ENCODE assay signal across 9 cellular contexts in the genomic region with DNA sequence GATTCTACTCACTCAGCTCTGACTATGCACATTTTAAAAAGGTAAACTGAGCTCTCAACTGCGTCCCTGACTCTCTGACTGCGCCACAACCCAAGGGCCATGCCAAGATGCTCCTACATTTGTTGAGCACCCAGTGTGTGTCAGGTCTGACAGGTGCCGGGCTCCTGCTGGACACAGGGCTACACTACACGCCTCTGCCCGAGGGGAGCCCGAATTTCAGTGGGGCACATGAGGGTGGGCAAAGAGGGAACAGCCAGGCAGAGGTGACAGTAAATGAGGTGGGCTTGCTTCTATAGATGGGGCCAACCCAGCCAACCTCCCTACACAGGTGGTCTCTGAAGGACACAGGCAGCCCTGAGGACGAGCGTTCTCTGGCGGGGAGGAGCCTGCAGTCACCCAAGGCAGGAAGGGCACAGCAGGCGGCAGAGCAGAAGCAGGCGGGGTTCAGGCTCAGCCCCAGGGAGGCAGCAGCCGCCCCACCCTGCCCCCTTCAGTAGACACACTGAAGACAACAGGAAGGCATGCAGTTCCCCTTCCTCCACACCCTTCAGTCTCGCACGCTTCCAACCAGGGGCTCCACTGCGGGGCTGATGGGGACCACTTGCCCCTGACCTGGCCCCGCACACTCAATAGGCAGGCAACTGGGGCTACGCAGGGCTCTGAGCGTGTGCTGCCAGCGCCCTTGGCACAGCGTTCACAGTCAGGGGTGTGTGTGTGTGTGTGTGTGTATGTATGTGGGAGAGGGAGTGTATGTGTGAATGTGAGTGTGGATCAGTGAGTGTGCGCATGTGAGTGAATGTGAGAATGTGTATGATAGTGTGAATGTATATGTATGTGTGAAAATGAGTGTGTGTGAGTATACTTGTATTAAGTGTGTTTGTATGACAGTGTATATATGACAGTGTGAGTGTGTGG.
DNase-seq lines count a peak whose midpoint lies in the region; ATAC-seq, FAIRE-seq and TF ChIP-seq lines count a peak whose summit lies in the region.
"Had no signal": no experiment of that assay in that cellular context is flagged by ENCODE, and none has a peak within 500 bp of the region (broad histone marks: within the 10 kb centered on the region; RNA-seq: fewer than 3 reads in every experiment).

No MANE protein-coding gene starts in this region.

- H3K23ac ChIP-seq in mesendoderm (ENCODE audit: low read length) (no peak overlapping the region), trophoblast cell (ENCODE audit: low read length) (no peak overlapping the region)

- H3K36me3 ChIP-seq in mesendoderm (ENCODE audit: control insufficient read depth, insufficient read depth, low read length), result peaks cover 6% of the 10 kb centered on the region
- peaks cover 7 to 9% of the 10 kb centered on the region in 2 donors for H3K36me3 ChIP-seq in kidney (ENCODE audit: control insufficient read depth in 1 of 2, insufficient read depth in 2 of 2, low read length in 2 of 2)
- peaks cover 28 to 42% of the 10 kb centered on the region in 2 experiments for H3K36me3 ChIP-seq in trophoblast cell (ENCODE audit: control insufficient read depth in 1 of 2, insufficient read depth in 2 of 2, low read length in 2 of 2)

- H3K4me2 ChIP-seq in mesendoderm (ENCODE audit: low read length), result no peak overlapping the region
- no peak overlapping the region for H3K4me2 ChIP-seq in trophoblast cell (ENCODE audit: low read length)

- peaks cover 22% of the 10 kb centered on the region for H3K36me3 Mint-ChIP-seq in stimulated activated effector memory CD8-positive, alpha-beta T cell treated with anti-CD3 and anti-CD28 coated beads, Interleukin-12 subunit alpha, Interleukin-12 subunit beta, amount 100 ng/mL, for 72 hours

- H3K4me3 Mint-ChIP-seq in stimulated activated effector memory CD8-positive, alpha-beta T cell treated with anti-CD3 and anti-CD28 coated beads, Interleukin-12 subunit alpha, Interleukin-12 subunit beta, amount 100 ng/mL, for 72 hours, result peak overlapping the region; percentile 58

- H2BK15ac ChIP-seq in mesendoderm (replicated peaks; ENCODE audit: low read depth), result no peak overlapping the region

- no peak overlapping the region for H4K12ac ChIP-seq in trophoblast cell (ENCODE audit: low read depth, low read length)

- peak overlapping the region; percentile 83 for H3K27ac Mint-ChIP-seq in stimulated activated effector memory CD8-positive, alpha-beta T cell treated with anti-CD3 and anti-CD28 coated beads, Interleukin-12 subunit alpha, Interleukin-12 subunit beta, amount 100 ng/mL, for 72 hours

- H3K14ac ChIP-seq in trophoblast cell (ENCODE audit: low read length), result no peak overlapping the region

- peaks cover 29% of the 10 kb centered on the region for H3K4me1 Mint-ChIP-seq in stimulated activated effector memory CD8-positive, alpha-beta T cell treated with anti-CD3 and anti-CD28 coated beads, Interleukin-12 subunit alpha, Interleukin-12 subunit beta, amount 100 ng/mL, for 72 hours

- no peak overlapping the region for H2AK5ac ChIP-seq in mesendoderm (ENCODE audit: low read length)
- H2AK5ac ChIP-seq in trophoblast cell (ENCODE audit: low read length), result no peak overlapping the region

- H2BK120ac ChIP-seq in mesendoderm (ENCODE audit: low read depth, low read length), result no peak overlapping the region
- no peak overlapping the region for H2BK120ac ChIP-seq in trophoblast cell (ENCODE audit: insufficient read depth, low read length, poor library complexity)

- peak; percentile 93 for ATAC-seq in stimulated activated effector memory CD8-positive, alpha-beta T cell treated with anti-CD3 and anti-CD28 coated beads, Interleukin-12 subunit alpha, Interleukin-12 subunit beta, amount 100 ng/mL, for 72 hours

- H3K27ac ChIP-seq in mesendoderm (ENCODE audit: low read depth, low read length), result no peak overlapping the region
- no peak overlapping the region for H3K27ac ChIP-seq in kidney (ENCODE audit: low read depth in 2 of 2, low read length in 2 of 2)
- no peak overlapping the region for H3K27ac ChIP-seq in trophoblast cell (ENCODE audit: low read depth, low read length)
- H3K27ac ChIP-seq: SJCRH30 had no signal

- H3K9ac ChIP-seq in mesendoderm (ENCODE audit: low read length) (no peak overlapping the region), kidney (ENCODE audit: low read length in 2 of 2) (no peak overlapping the region), trophoblast cell (ENCODE audit: low read length) (no peak overlapping the region)

- H3K79me2 ChIP-seq in mesendoderm (ENCODE audit: control insufficient read depth, insufficient read depth, low read length), result no peaks in the 10 kb centered on the region
- no peaks in the 10 kb centered on the region for H3K79me2 ChIP-seq in trophoblast cell (ENCODE audit: control insufficient read depth, insufficient read depth, low read length, poor library complexity)

- H2AFZ ChIP-seq in trophoblast cell (ENCODE audit: insufficient read depth, low read length, poor library complexity), result no peak overlapping the region

- WGBS in mesendoderm (ENCODE audit: extremely low coverage, insufficient coverage, low lambda C conversion rate), result 100% methylated on average over 1 of the region's 21 CpGs
- WGBS in trophoblast cell (ENCODE audit: extremely low coverage, insufficient coverage, insufficient read length), result 100% methylated on average over 1 of the region's 21 CpGs

- H3K27me3 ChIP-seq in mesendoderm (ENCODE audit: insufficient read depth, low read length, poor library complexity), result no peaks in the 10 kb centered on the region
- H3K27me3 ChIP-seq in trophoblast cell (ENCODE audit: insufficient read depth, low read length), result no peaks in the 10 kb centered on the region
- H3K27me3 ChIP-seq: SJCRH30 had no signal

- H4K5ac ChIP-seq in mesendoderm (ENCODE audit: low read length), result no peak overlapping the region

- FAIRE-seq in kidney (lab: Jason Lieb, UNC), result no peak

- no peaks in the 10 kb centered on the region for H3K9me3 ChIP-seq in kidney (ENCODE audit: control insufficient read depth in 1 of 2, low read length in 2 of 2)
- peaks cover 1% of the 10 kb centered on the region for H3K9me3 ChIP-seq in trophoblast cell (ENCODE audit: insufficient read depth, low read depth, low read length)
- H3K9me3 ChIP-seq: SJCRH30 had no signal

- peak; percentile 63 to 91 (median 75) for DNase-seq in T-helper 1 cell
- peak; percentile 56 to 77 for DNase-seq in activated T-helper 1 cell treated with anti-CD3 and anti-CD28 coated beads, Interleukin-2, amount 50 U/mL, for 16 hours (ENCODE audit: low read depth in 1 of 2, low spot score in 1 of 2)
- no peak for DNase-seq in mesendoderm
- DNase-seq in stimulated activated effector memory CD8-positive, alpha-beta T cell treated with anti-CD3 and anti-CD28 coated beads, Interleukin-12 subunit alpha, Interleukin-12 subunit beta, amount 100 ng/mL, for 72 hours (ENCODE audit: low spot score in 2 of 2), result peak; percentile 43 to 83
- no peak for DNase-seq in kidney
- DNase-seq in foreskin fibroblast, result no peak
- no peak for DNase-seq in NCI-H2081 (lab: John Stamatoyannopoulos, UW)
- no peak for DNase-seq in trophoblast cell
- DNase-seq: SJCRH30 had no signal

- intact Hi-C loops in kidney (cut with DNase I), result no loop called here

- no peak overlapping the region for H4K91ac ChIP-seq in trophoblast cell (ENCODE audit: low read depth, low read length)

- H3K79me1 ChIP-seq in mesendoderm (ENCODE audit: low read length), result no peaks in the 10 kb centered on the region
- H3K79me1 ChIP-seq in trophoblast cell (ENCODE audit: low read length), result no peaks in the 10 kb centered on the region

- no peak for TF ChIP-seq CTCF in kidney (IDR thresholded peaks at IDR 0.05; ENCODE audit: borderline replicate concordance, extremely low read depth, insufficient read depth)
- TF ChIP-seq CTCF in foreskin fibroblast (IDR thresholded peaks at IDR 0.05; ENCODE audit: low read depth, low read length), result no peak

- no peak overlapping the region for H3K56ac ChIP-seq in mesendoderm (ENCODE audit: low read length)

- H4K8ac ChIP-seq in mesendoderm (ENCODE audit: low read depth, low read length) (no peak overlapping the region), trophoblast cell (ENCODE audit: low read depth, low read length) (no peak overlapping the region)

- no peak overlapping the region for H2BK12ac ChIP-seq in trophoblast cell (ENCODE audit: low read length)

- H2BK5ac ChIP-seq in mesendoderm (ENCODE audit: low read length) (peak overlapping the region; percentile 17), trophoblast cell (ENCODE audit: low read depth, low read length, poor library complexity) (no peak overlapping the region)

- no peaks in the 10 kb centered on the region for H3K9me3 Mint-ChIP-seq in stimulated activated effector memory CD8-positive, alpha-beta T cell treated with anti-CD3 and anti-CD28 coated beads, Interleukin-12 subunit alpha, Interleukin-12 subunit beta, amount 100 ng/mL, for 72 hours

- no peaks in the 10 kb centered on the region for H3K4me1 ChIP-seq in mesendoderm (ENCODE audit: control insufficient read depth, low read depth, low read length)
- H3K4me1 ChIP-seq in kidney (ENCODE audit: control insufficient read depth in 1 of 2, insufficient read depth in 1 of 2, low read depth in 1 of 2, low read length in 2 of 2), result no peaks in the 10 kb centered on the region
- H3K4me1 ChIP-seq in trophoblast cell (ENCODE audit: control insufficient read depth in 1 of 2, insufficient read depth in 2 of 2, low read length in 2 of 2), result no peaks in the 10 kb centered on the region
- H3K4me1 ChIP-seq: SJCRH30 had no signal

- no peak overlapping the region for H3K4me3 ChIP-seq in mesendoderm (ENCODE audit: low read length)
- no peak overlapping the region for H3K4me3 ChIP-seq in kidney (ENCODE audit: low read length in 2 of 2)
- no peak overlapping the region for H3K4me3 ChIP-seq in foreskin fibroblast (ENCODE audit: low read depth in 1 of 2, low read length in 2 of 2)
- H3K4me3 ChIP-seq in trophoblast cell (ENCODE audit: low read depth, low read length), result no peak overlapping the region
- H3K4me3 ChIP-seq: SJCRH30 had no signal

- H3K4ac ChIP-seq in mesendoderm (ENCODE audit: low read depth, low read length) (no peak overlapping the region), trophoblast cell (ENCODE audit: low read depth, low read length) (no peak overlapping the region)

- H3K18ac ChIP-seq in mesendoderm (ENCODE audit: low read length), result no peak overlapping the region
- H3K18ac ChIP-seq in trophoblast cell (ENCODE audit: low read length), result no peak overlapping the region

Comparison
In these comparisons a context has a peak if more than half of its experiments do, and no peak if none do; other contexts are left out.
1. DNase-seq: peak in T-helper 1 cell (5 of 5), activated T-helper 1 cell treated with anti-CD3 and anti-CD28 coated beads, Interleukin-2, amount 50 U/mL, for 16 hours (2 of 2) and stimulated activated effector memory CD8-positive, alpha-beta T cell treated with anti-CD3 and anti-CD28 coated beads, Interleukin-12 subunit alpha, Interleukin-12 subunit beta, amount 100 ng/mL, for 72 hours (2 of 2); none in mesendoderm (single experiment), kidney (single experiment), foreskin fibroblast (0 of 2), NCI-H2081 (0 of 2) and trophoblast cell (0 of 2).